ENCODE assay signal across 28 cellular contexts in the genomic region with DNA sequence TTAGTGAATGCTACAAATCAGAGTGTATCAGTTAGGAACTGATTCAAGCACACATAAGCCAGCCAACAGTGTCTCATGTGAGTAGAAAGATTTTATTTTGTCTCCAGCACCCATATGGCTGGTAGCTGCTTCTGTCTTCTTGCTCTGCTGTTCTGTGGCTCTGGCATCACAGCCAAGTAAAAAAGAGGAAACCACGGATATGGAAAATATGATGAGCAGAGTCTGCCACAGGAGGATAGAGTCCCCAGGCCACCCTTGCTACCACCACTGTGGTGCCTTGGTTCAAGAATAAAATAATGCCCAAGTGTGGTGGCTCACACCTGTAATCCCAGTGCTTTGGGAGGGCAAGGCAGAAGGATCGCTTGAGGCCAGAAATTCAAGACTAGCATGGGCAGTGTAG. TPM values are rescaled to one million over a fixed set of nuclear protein-coding genes. Genes with fewer than 3 reads are reported as not detected.
DNase-seq lines count a peak whose midpoint lies in the region; ATAC-seq, FAIRE-seq and TF ChIP-seq lines count a peak whose summit lies in the region.
"Had no signal": no experiment of that assay in that cellular context is flagged by ENCODE, and none has a peak within 500 bp of the region (broad histone marks: within the 10 kb centered on the region; RNA-seq: fewer than 3 reads in every experiment).

No MANE protein-coding gene starts in this region.

- H3K9me3 ChIP-seq in BLaER1, result no peaks in the 10 kb centered on the region
- H3K9me3 ChIP-seq: breast epithelium, gastrocnemius medialis, MG63, prostate gland, sigmoid colon, SK-N-SH had no signal

- peaks cover 24% of the 10 kb centered on the region for H3K4me1 ChIP-seq in BLaER1
- H3K4me1 ChIP-seq: breast epithelium, gastrocnemius medialis, prostate gland, sigmoid colon had no signal

- DNase-seq in GM12892 (ENCODE audit: insufficient read length) (no peak), OCI-M1 (lab: John Stamatoyannopoulos, UW) (peak; percentile 36), ecto neural progenitor cell (ENCODE audit: low spot score) (no peak), NK-92 (lab: John Stamatoyannopoulos, UW; ENCODE audit: unreplicated experiment) (no peak)
- DNase-seq: activated B cell treated with CpG ODN at 0.5 μM for 24 hours; activated CD4-positive, alpha-beta T cell treated with anti-CD3 and anti-CD28 coated beads, Interleukin-2, amount 50 U/mL, for 4 hours; activated CD8-positive, alpha-beta memory T cell treated with anti-CD3 and anti-CD28 coated beads, Interleukin-2, amount 50 U/mL, for 4 hours; activated naive CD4-positive, alpha-beta T cell treated with anti-CD3 and anti-CD28 coated beads, Interleukin-2, amount 50 U/mL, for 16 hours; effector CD4-positive, alpha-beta T cell; gastrocnemius medialis; MG63; NCI-H146; NCI-H2107; NCI-H345; sigmoid colon; SK-N-SH; stimulated activated CD4-positive, alpha-beta T cell treated with anti-CD3 and anti-CD28 coated beads, Interleukin-12 subunit alpha, Interleukin-12 subunit beta, amount 100 ng/mL, for 4 hours; stimulated activated CD4-positive, alpha-beta T cell treated with anti-CD3 and anti-CD28 coated beads, Interleukin-4, amount 100 ng/mL, for 1 hour; trophoblast cell had no signal

- no peaks in the 10 kb centered on the region for H4K20me1 ChIP-seq in BLaER1

- H3K4me2 ChIP-seq in BLaER1, result peak overlapping the region; percentile 60
- H3K4me2 ChIP-seq: SK-N-SH had no signal

- no peaks in the 10 kb centered on the region for H3K36me3 Mint-ChIP-seq in activated T-helper 17 cell treated with anti-CD3 and anti-CD28 coated beads, Interleukin-2, amount 50 U/mL, for 72 hours (ENCODE audit: low read depth)

- H3K27ac ChIP-seq in BLaER1, result peak overlapping the region; percentile 31; the same call in 1 of the 2 replicates
- H3K27ac ChIP-seq: breast epithelium, gastrocnemius medialis, prostate gland, sigmoid colon had no signal

- no peak for TF ChIP-seq POLR2A in GM12892 (IDR thresholded peaks at IDR 0.05; ENCODE audit: low read depth, low read length)

- peak; percentile 24 for ATAC-seq in activated T-helper 17 cell treated with anti-CD3 and anti-CD28 coated beads, Interleukin-2, amount 50 U/mL, for 72 hours (replicated peaks)
- ATAC-seq in SK-N-SH treated with all-trans-retinoic acid at 6 μM for 48 hours (no peak), GM21367 (IDR thresholded peaks at IDR 0.05; ENCODE audit: unreplicated experiment) (no peak)
- ATAC-seq: gastrocnemius medialis, GM12878 had no signal

- H3K27me3 ChIP-seq in BLaER1, result no peaks in the 10 kb centered on the region
- H3K27me3 ChIP-seq: breast epithelium, gastrocnemius medialis, MG63, sigmoid colon had no signal

- peaks cover 12% of the 10 kb centered on the region for H3K4me1 Mint-ChIP-seq in activated T-helper 17 cell treated with anti-CD3 and anti-CD28 coated beads, Interleukin-2, amount 50 U/mL, for 72 hours

- no peak overlapping the region for H3K27ac Mint-ChIP-seq in activated T-helper 17 cell treated with anti-CD3 and anti-CD28 coated beads, Interleukin-2, amount 50 U/mL, for 72 hours
- H3K27ac Mint-ChIP-seq: activated B cell treated with CpG ODN at 0.5 μM for 24 hours had no signal

- H3K27me3 Mint-ChIP-seq in activated T-helper 17 cell treated with anti-CD3 and anti-CD28 coated beads, Interleukin-2, amount 50 U/mL, for 72 hours, result no peaks in the 10 kb centered on the region
- H3K27me3 Mint-ChIP-seq: activated B cell treated with CpG ODN at 0.5 μM for 24 hours had no signal

- H3K9me3 Mint-ChIP-seq in activated T-helper 17 cell treated with anti-CD3 and anti-CD28 coated beads, Interleukin-2, amount 50 U/mL, for 72 hours, result no peaks in the 10 kb centered on the region

- no peak overlapping the region for H3K4me3 ChIP-seq in BLaER1
- H3K4me3 ChIP-seq: breast epithelium, gastrocnemius medialis, GM12878, MG63, prostate gland, sigmoid colon had no signal

- H3K9ac ChIP-seq in BLaER1, result no peak overlapping the region; the same call in 1 of the 2 replicates
- H3K9ac ChIP-seq: SK-N-SH had no signal

- no peaks in the 10 kb centered on the region for H3K36me3 ChIP-seq in BLaER1
- H3K36me3 ChIP-seq: breast epithelium, gastrocnemius medialis, MG63, prostate gland, sigmoid colon had no signal

- no peak overlapping the region for H3K4me3 Mint-ChIP-seq in activated T-helper 17 cell treated with anti-CD3 and anti-CD28 coated beads, Interleukin-2, amount 50 U/mL, for 72 hours
- H3K4me3 Mint-ChIP-seq: activated B cell treated with CpG ODN at 0.5 μM for 24 hours had no signal

- peak; percentile 5 for FAIRE-seq in GM12892 (lab: Jason Lieb, UNC)
- FAIRE-seq: GM12878, H54 had no signal

TF ChIP-seq in SK-N-SH treated with all-trans-retinoic acid at 6 μM for 48 hours, 23 proteins besides CTCF, POLR2A, EP300 and RAD21:
- TF ChIP-seq PPARA (CRISPR knock-in tag; IDR thresholded peaks at IDR 0.05; ENCODE audit: borderline replicate concordance), result no peak
- no peak for TF ChIP-seq SNAI2 (CRISPR knock-in tag; IDR thresholded peaks at IDR 0.05)
- TF ChIP-seq ZC3H10 (CRISPR knock-in tag; IDR thresholded peaks at IDR 0.05), result no peak
- TF ChIP-seq, protein P1, sequence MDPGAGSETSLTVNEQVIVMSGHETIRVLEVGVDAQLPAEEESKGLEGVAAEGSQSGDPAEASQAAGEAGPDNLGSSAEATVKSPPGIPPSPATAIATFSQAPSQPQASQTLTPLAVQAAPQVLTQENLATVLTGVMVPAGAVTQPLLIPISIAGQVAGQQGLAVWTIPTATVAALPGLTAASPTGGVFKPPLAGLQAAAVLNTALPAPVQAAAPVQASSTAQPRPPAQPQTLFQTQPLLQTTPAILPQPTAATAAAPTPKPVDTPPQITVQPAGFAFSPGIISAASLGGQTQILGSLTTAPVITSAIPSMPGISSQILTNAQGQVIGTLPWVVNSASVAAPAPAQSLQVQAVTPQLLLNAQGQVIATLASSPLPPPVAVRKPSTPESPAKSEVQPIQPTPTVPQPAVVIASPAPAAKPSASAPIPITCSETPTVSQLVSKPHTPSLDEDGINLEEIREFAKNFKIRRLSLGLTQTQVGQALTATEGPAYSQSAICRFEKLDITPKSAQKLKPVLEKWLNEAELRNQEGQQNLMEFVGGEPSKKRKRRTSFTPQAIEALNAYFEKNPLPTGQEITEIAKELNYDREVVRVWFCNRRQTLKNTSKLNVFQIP (CRISPR knock-in tag; IDR thresholded peaks at IDR 0.05; ENCODE audit: borderline replicate concordance, low read depth), result no peak
- TF ChIP-seq CSDC2 (CRISPR knock-in tag; IDR thresholded peaks at IDR 0.05), result no peak
- no peak for TF ChIP-seq BACH2 (CRISPR knock-in tag; IDR thresholded peaks at IDR 0.05; ENCODE audit: borderline replicate concordance)
- no peak for TF ChIP-seq PATZ1 (CRISPR knock-in tag; IDR thresholded peaks at IDR 0.05; ENCODE audit: borderline replicate concordance)
- TF ChIP-seq TSHZ2 (CRISPR knock-in tag; IDR thresholded peaks at IDR 0.05), result no peak
- TF ChIP-seq TCF4 (CRISPR knock-in tag; IDR thresholded peaks at IDR 0.05; ENCODE audit: borderline replicate concordance), result no peak
- no peak for TF ChIP-seq ZFP3 (CRISPR knock-in tag; IDR thresholded peaks at IDR 0.05)
- no peak for TF ChIP-seq ZFP30 (CRISPR knock-in tag; IDR thresholded peaks at IDR 0.05)
- no peak for TF ChIP-seq ZNF70 (CRISPR knock-in tag; IDR thresholded peaks at IDR 0.05)

RNA-seq across cellular contexts. Expression of gene SPOCD1, which starts 53.7 kb away (rescaled TPM):
- polyA plus RNA-seq in GM12892 (2012; ENCODE audit: missing spikeins), result 0.47 TPM
- total RNA-seq in activated T-helper 17 cell treated with anti-CD3 and anti-CD28 coated beads, Interleukin-2, amount 50 U/mL, for 72 hours, result 1 to 10 TPM in 1 of 2 donors, under 1 TPM in 1; 0.84 to 1.8 TPM
- total RNA-seq: activated B cell treated with CpG ODN at 0.5 μM for 24 hours; gastrocnemius medialis; T-helper 2 cell treated with Interferon-gamma antibody and Interleukin-4, amounts not matched to agents 100 ng/mL and 5 ng/mL, for 36 hours had no signal
